Comparison of ENCODE assay signal across 20 cellular contexts in the genomic region with DNA sequence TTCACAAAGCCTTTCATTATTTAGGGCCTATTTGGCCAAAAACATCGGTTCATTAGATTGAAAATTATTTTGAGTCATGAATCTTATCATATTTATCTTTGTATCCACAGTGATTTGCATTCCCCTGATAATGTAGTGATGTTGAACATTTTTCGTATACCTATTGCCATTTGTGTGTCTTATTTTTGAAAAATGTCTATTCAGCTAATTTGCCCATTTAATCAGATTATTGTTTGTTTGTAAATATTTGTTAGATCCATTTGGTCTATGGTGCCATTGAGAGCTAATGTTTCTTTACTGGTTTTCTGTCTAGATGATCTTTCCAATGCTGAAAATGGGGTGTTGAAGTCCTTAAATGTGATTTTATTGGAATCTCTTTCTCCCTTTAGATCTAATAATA.
DNase-seq lines count a peak whose midpoint lies in the region; ATAC-seq, FAIRE-seq and TF ChIP-seq lines count a peak whose summit lies in the region.
"Had no signal": no experiment of that assay in that cellular context is flagged by ENCODE, and none has a peak within 500 bp of the region (broad histone marks: within the 10 kb centered on the region; RNA-seq: fewer than 3 reads in every experiment).

No MANE protein-coding gene starts in this region.

- TF ChIP-seq EP300 in HepG2 (IDR thresholded peaks at IDR 0.05; ENCODE audit: low read depth in 2 of 2, low read length in 2 of 2) (no peak), HepG2 (CRISPR knock-in tag; IDR thresholded peaks at IDR 0.05; ENCODE audit: borderline replicate concordance) (no peak), K562 (IDR thresholded peaks at IDR 0.05; ENCODE audit: low read length) (no peak), transverse colon (IDR thresholded peaks at IDR 0.05; ENCODE audit: low read depth) (no peak)

- FAIRE-seq in HepG2 (lab: Jason Lieb, UNC) (no peak), K562 (lab: Jason Lieb, UNC) (no peak)
- FAIRE-seq: D721Med, G401.6, GM12891, GM19239 had no signal

- no peak overlapping the region for H3K9ac ChIP-seq in HepG2 (ENCODE audit: insufficient read depth, low read depth, low read length)
- no peak overlapping the region for H3K9ac ChIP-seq in K562 (ENCODE audit: insufficient read depth in 1 of 2, low read depth in 2 of 2, low read length in 2 of 2)
- H3K9ac ChIP-seq in smooth muscle cell (ENCODE audit: low read depth): no peak overlapping the region
- H3K9ac ChIP-seq: BLaER1 had no signal

- DNase-seq in HepG2 (ENCODE audit: low spot score) (no peak), right lobe of liver (no peak), K562 (ENCODE audit: extremely low read depth in 1 of 4, low spot score in 3 of 4) (no peak), transverse colon (no peak), smooth muscle cell (lab: John Stamatoyannopoulos, UW; ENCODE audit: unreplicated experiment) (no peak)
- DNase-seq: ACHN; BE2C; C1 segment of cervical spinal cord; Caco-2; Calu3; CD4-positive, CD25-positive, alpha-beta regulatory T cell; CD8-positive, alpha-beta T cell; DMS79 treated with DMSO at 0.1 percent for 48 hours; GF-D8 had no signal

- BruUV-seq in HepG2 (replicated peaks; lab: Mats Ljungman, UMichigan): no TSS peak
- no TSS peak for BruUV-seq in K562 (replicated peaks; lab: Mats Ljungman, UMichigan)

- H2AFZ ChIP-seq in HepG2 (ENCODE audit: low read length) (no peak overlapping the region), K562 (ENCODE audit: low read depth, low read length) (no peak overlapping the region), smooth muscle cell (ENCODE audit: low read depth) (no peak overlapping the region)

- H3K4me2 ChIP-seq in HepG2 (ENCODE audit: low read depth, low read length) (no peak overlapping the region), K562 (ENCODE audit: insufficient read depth, low read length) (no peak overlapping the region), smooth muscle cell (no peak overlapping the region)
- H3K4me2 ChIP-seq: BLaER1 had no signal

- H3K4me1 ChIP-seq in HepG2 (ENCODE audit: insufficient read depth, low read length) (no peaks in the 10 kb centered on the region), right lobe of liver (no peaks in the 10 kb centered on the region), K562 (replicated peaks in 1 of 2; ENCODE audit: control insufficient read depth in 2 of 2, insufficient read depth in 2 of 2, low read length in 2 of 2) (no peaks in the 10 kb centered on the region), transverse colon (no peaks in the 10 kb centered on the region), smooth muscle cell (ENCODE audit: low read depth) (no peaks in the 10 kb centered on the region)
- H3K4me1 ChIP-seq: BE2C, BLaER1, Caco-2 had no signal

- TF ChIP-seq POLR2A in HepG2 (IDR thresholded peaks at IDR 0.05; ENCODE audit: insufficient read depth in 1 of 2, low read depth in 2 of 2, low read length in 2 of 2): no peak
- no peak for TF ChIP-seq POLR2A in right lobe of liver (IDR thresholded peaks at IDR 0.05)
- no peak for TF ChIP-seq POLR2A in K562 (conservative IDR thresholded peaks at IDR 0.05)
- TF ChIP-seq POLR2A in transverse colon (IDR thresholded peaks at IDR 0.05): no peak

- H4K20me1 ChIP-seq in HepG2 (ENCODE audit: insufficient read depth, low read length): no peaks in the 10 kb centered on the region
- no peaks in the 10 kb centered on the region for H4K20me1 ChIP-seq in K562 (replicated peaks; ENCODE audit: control insufficient read depth, insufficient read depth, low read length)
- no peaks in the 10 kb centered on the region for H4K20me1 ChIP-seq in smooth muscle cell (ENCODE audit: low read depth)
- H4K20me1 ChIP-seq: BLaER1 had no signal

- H3K9me3 ChIP-seq in HepG2 (ENCODE audit: low read length): peaks cover 87% of the 10 kb centered on the region
- H3K9me3 ChIP-seq in right lobe of liver: no peaks in the 10 kb centered on the region
- no peaks in the 10 kb centered on the region for H3K9me3 ChIP-seq in K562 (replicated peaks; ENCODE audit: control insufficient read depth, insufficient read depth, low read depth, low read length)
- H3K9me3 ChIP-seq in transverse colon: peaks cover 0 to 6% of the 10 kb centered on the region in 2 donors
- H3K9me3 ChIP-seq in smooth muscle cell (replicated peaks; ENCODE audit: low read depth): no peaks in the 10 kb centered on the region
- H3K9me3 ChIP-seq: BE2C, Caco-2 had no signal

- no peaks in the 10 kb centered on the region for H3F3A ChIP-seq in smooth muscle cell (ENCODE audit: low read depth)

- H3K9me1 ChIP-seq in K562 (ENCODE audit: control insufficient read depth, insufficient read depth, low read length): no peaks in the 10 kb centered on the region

- H3K27me3 ChIP-seq in HepG2 (ENCODE audit: control insufficient read depth in 1 of 2, insufficient read depth in 2 of 2, low read length in 2 of 2) (no peaks in the 10 kb centered on the region), right lobe of liver (no peaks in the 10 kb centered on the region), K562 (ENCODE audit: control insufficient read depth in 2 of 2, insufficient read depth in 2 of 2, low read length in 2 of 2) (no peaks in the 10 kb centered on the region), transverse colon (no peaks in the 10 kb centered on the region), smooth muscle cell (ENCODE audit: low read depth) (no peaks in the 10 kb centered on the region)
- H3K27me3 ChIP-seq: BE2C, BLaER1 had no signal

- intact Hi-C loops in HepG2 (cut with micrococcal nuclease; ENCODE audit: unreplicated experiment) (no loop called here), right lobe of liver (cut with DNase I) (no loop called here), K562 (cut with micrococcal nuclease) (no loop called here), transverse colon (cut with DNase I; ENCODE audit: low total_unique reads) (no loop called here)

- CTCF ChIA-PET in HepG2 (lab: Yijun Ruan, JAX; ENCODE audit: low intra/inter-chr PET ratio, low total read pairs) (no interaction called here), K562 (lab: Yijun Ruan, JAX; ENCODE audit: low intra/inter-chr PET ratio) (no interaction called here)

- H3K4me3 ChIP-seq in HepG2 (replicated peaks in 1 of 3; ENCODE audit: insufficient read depth in 1 of 3, low read depth in 2 of 3, low read length in 3 of 3) (no peak overlapping the region), right lobe of liver (no peak overlapping the region), K562 (no peak overlapping the region), transverse colon (no peak overlapping the region), smooth muscle cell (no peak overlapping the region)
- H3K4me3 ChIP-seq: BLaER1 had no signal

- TF ChIP-seq CTCF in HepG2 (CRISPR knock-in tag; IDR thresholded peaks at IDR 0.05) (no peak), right lobe of liver (IDR thresholded peaks at IDR 0.05) (no peak), K562 (IDR thresholded peaks at IDR 0.05 in 2 of 3, conservative IDR thresholded peaks at IDR 0.05 in 1 of 3; ENCODE audit: insufficient read depth in 2 of 3, low read depth in 1 of 3, low read length in 3 of 3) (no peak), transverse colon (IDR thresholded peaks at IDR 0.05) (no peak), smooth muscle cell (IDR thresholded peaks at IDR 0.05; ENCODE audit: borderline replicate concordance, insufficient read depth, poor library complexity, severe bottlenecking) (no peak)

- 0% methylated on average over 2 of the region's 2 CpGs for WGBS in HepG2 (ENCODE audit: low lambda C conversion rate)
- WGBS in right lobe of liver (ENCODE audit: insufficient coverage, low coverage, low lambda C conversion rate, missing lambda C conversion rate): 10% methylated on average over 2 of the region's 2 CpGs
- 0% methylated on average over 2 of the region's 2 CpGs for WGBS in K562 (ENCODE audit: insufficient coverage, low coverage, missing lambda C conversion rate)
- WGBS in transverse colon (ENCODE audit: low coverage in 1 of 2), 2 donors: 42 to 50% methylated on average over 2 of the region's 2 CpGs
- WGBS in smooth muscle cell (ENCODE audit: low lambda C conversion rate): 47% methylated on average over 2 of the region's 2 CpGs

- in situ Hi-C loops in HepG2 (cut with HindIII; ENCODE audit: extremely low pct_ligation_motif_present, low pct_unique_long_range_greater_than_20kb) (no loop called here), K562 (cut with MboI) (no loop called here), transverse colon (cut with MboI; ENCODE audit: low pct_ligation_motif_present in 1 of 4, low pct_unique_long_range_greater_than_20kb in 1 of 4, low sequenced_read_pairs in 3 of 4) (no loop called here)

- no peak for ATAC-seq in HepG2
- ATAC-seq in right lobe of liver: no peak
- no peak for ATAC-seq in K562
- ATAC-seq: CD8-positive, alpha-beta T cell had no signal

- TF ChIP-seq RAD21 in HepG2 (CRISPR knock-in tag; IDR thresholded peaks at IDR 0.05) (no peak), K562 (CRISPR knock-in tag; conservative IDR thresholded peaks at IDR 0.05 in 1 of 2, IDR thresholded peaks at IDR 0.05 in 1 of 2) (no peak)

- H3K27ac ChIP-seq in HepG2 (ENCODE audit: extremely low read length, insufficient read depth, low read length): no peak overlapping the region
- no peak overlapping the region for H3K27ac ChIP-seq in right lobe of liver
- H3K27ac ChIP-seq in K562 (ENCODE audit: extremely low read depth, low read depth, low read length): no peak overlapping the region
- H3K27ac ChIP-seq in transverse colon: no peak overlapping the region
- no peak overlapping the region for H3K27ac ChIP-seq in smooth muscle cell (ENCODE audit: low read depth)
- H3K27ac ChIP-seq: 22Rv1, BLaER1 had no signal

- H3K79me2 ChIP-seq in HepG2 (ENCODE audit: insufficient read depth, low read length): no peaks in the 10 kb centered on the region
- H3K79me2 ChIP-seq in K562 (ENCODE audit: control insufficient read depth, insufficient read depth, low read length): no peaks in the 10 kb centered on the region
- H3K79me2 ChIP-seq in smooth muscle cell (ENCODE audit: low read depth): no peaks in the 10 kb centered on the region

- POLR2A ChIA-PET in HepG2 (lab: Yijun Ruan, JAX): no interaction called here
- POLR2A ChIA-PET in K562 (lab: Yijun Ruan, JAX): no interaction called here

- H3K36me3 ChIP-seq in HepG2 (replicated peaks in 1 of 2; ENCODE audit: control insufficient read depth in 1 of 2, insufficient read depth in 2 of 2, low read length in 2 of 2) (no peaks in the 10 kb centered on the region), right lobe of liver (no peaks in the 10 kb centered on the region), K562 (ENCODE audit: control insufficient read depth, insufficient read depth, low read length) (no peaks in the 10 kb centered on the region), transverse colon (no peaks in the 10 kb centered on the region), smooth muscle cell (ENCODE audit: low read depth) (no peaks in the 10 kb centered on the region)
- H3K36me3 ChIP-seq: BE2C, BLaER1 had no signal

TF ChIP-seq in HepG2, 621 proteins besides CTCF, POLR2A, EP300 and RAD21 (continues in another document):
- TF ChIP-seq NR2F6 (IDR thresholded peaks at IDR 0.05): no peak
- TF ChIP-seq NR2F6 (CRISPR knock-in tag; IDR thresholded peaks at IDR 0.05): no peak

TF ChIP-seq in K562, 482 proteins besides CTCF, POLR2A, EP300 and RAD21 (continues in another document):
- TF ChIP-seq MBD2 (IDR thresholded peaks at IDR 0.05; ENCODE audit: borderline replicate concordance, low read depth) (no peak), MAFG (tag; conservative IDR thresholded peaks at IDR 0.05) (peak; percentile 48), ZFP1 (CRISPR knock-in tag; IDR thresholded peaks at IDR 0.05) (no peak), SRF (CRISPR knock-in tag; IDR thresholded peaks at IDR 0.05) (no peak), ZNF316 (IDR thresholded peaks at IDR 0.05) (peak; percentile 68)

Comparison
In these comparisons a context has a peak if more than half of its experiments do, and no peak if none do; other contexts are left out.
1. Of the 241 proteins assayed by ChIP-seq in both HepG2 and K562: peak only in HepG2: none; only in K562: MAFG; in both: MAFF and MAFK; in neither: 238.